ENCODE assay signal across 8 cellular contexts in the genomic region with DNA sequence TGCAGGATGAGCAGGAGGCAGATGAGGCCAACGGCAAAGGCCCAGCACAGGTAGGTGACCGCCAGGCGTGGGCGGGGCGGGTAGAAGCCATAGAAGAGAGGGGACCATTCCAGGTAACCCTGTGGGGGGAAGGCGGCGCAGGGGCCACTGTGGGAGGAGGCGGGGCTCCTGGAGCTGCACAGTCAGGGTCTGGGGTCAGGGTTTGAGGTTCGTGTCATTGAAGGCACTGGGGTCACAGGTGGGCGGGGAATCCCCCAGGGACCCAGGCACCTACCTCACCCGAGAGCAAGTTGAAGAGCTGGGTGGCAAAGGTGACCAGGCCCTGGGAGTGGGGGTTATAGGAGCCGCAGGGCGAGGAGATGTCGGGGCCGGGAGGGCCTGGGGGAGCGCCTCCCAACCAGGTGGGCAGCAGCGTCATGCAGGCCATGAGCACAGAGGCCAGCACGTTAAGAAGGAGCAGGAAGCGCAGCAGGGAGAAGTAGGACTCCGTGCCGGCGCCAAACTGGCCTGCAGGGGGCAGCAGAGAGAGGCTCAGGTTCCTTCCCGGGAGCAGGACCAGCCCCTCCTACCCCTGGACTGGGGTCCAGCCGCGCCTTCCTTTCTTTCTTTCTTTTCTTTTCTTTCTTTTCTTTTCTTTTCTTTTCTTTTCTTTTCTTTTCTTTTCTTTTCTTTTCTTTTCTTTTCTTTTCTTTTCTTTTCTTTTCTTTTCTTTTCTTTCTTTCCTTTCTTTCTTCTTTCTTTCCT. TPM values are rescaled to one million over a fixed set of nuclear protein-coding genes. Genes with fewer than 3 reads are reported as not detected.
DNase-seq lines count a peak whose midpoint lies in the region; ATAC-seq and TF ChIP-seq lines count a peak whose summit lies in the region.

No MANE protein-coding gene starts in this region.

- peak; percentile 81 to 82 (median 81) for DNase-seq in CD4-positive, CD25-positive, alpha-beta regulatory T cell
- DNase-seq in HEK293T (ENCODE audit: extremely low spot score) (peak; percentile 89), NCI-H2227 treated with DMSO at 0.1 percent for 48 hours (lab: John Stamatoyannopoulos, UW) (peak; percentile 96), WERI-Rb-1 (peak; percentile 93), brain microvascular endothelial cell (peak; percentile 85), iris pigment epithelial cell (ENCODE audit: low read depth) (peak; percentile 70)
- peak; percentile 84 to 93 for DNase-seq in stimulated activated CD4-positive, alpha-beta T cell treated with anti-CD3 and anti-CD28 coated beads, Interleukin-1b, Interleukin-23, amount 100 ng/mL, for 1 hour (ENCODE audit: low read depth in 2 of 2)

- H3K27me3 Mint-ChIP-seq in CD4-positive, CD25-positive, alpha-beta regulatory T cell = peaks cover 16% of the 10 kb centered on the region

- peak; percentile 82 to 84 for ATAC-seq in CD4-positive, CD25-positive, alpha-beta regulatory T cell (ENCODE audit: low read depth in 2 of 2)
- no peak for ATAC-seq in HG02884 (IDR thresholded peaks at IDR 0.05; ENCODE audit: unreplicated experiment)

- H3K27me3 ChIP-seq in CD4-positive, CD25-positive, alpha-beta regulatory T cell (ENCODE audit: control insufficient read depth, insufficient read depth, low read length) = no peaks in the 10 kb centered on the region
- no peaks in the 10 kb centered on the region for H3K27me3 ChIP-seq in WERI-Rb-1 (ENCODE audit: insufficient read depth, low read depth, severe bottlenecking)
- no peaks in the 10 kb centered on the region for H3K27me3 ChIP-seq in brain microvascular endothelial cell (replicated peaks)

- POLR2A ChIA-PET in HEK293T (lab: Yijun Ruan, JAX) = no interaction called here

- no peak overlapping the region for H3K4me3 ChIP-seq in CD4-positive, CD25-positive, alpha-beta regulatory T cell (ENCODE audit: low read depth, low read length)
- H3K4me3 ChIP-seq in WERI-Rb-1 (ENCODE audit: low read depth, low read length) = no peak overlapping the region
- H3K4me3 ChIP-seq in brain microvascular endothelial cell (ENCODE audit: low read depth, low read length) = no peak overlapping the region

- H3K27ac Mint-ChIP-seq in CD4-positive, CD25-positive, alpha-beta regulatory T cell = peak overlapping the region in 1 of 3 donors; percentile 26

- CTCF ChIA-PET in HEK293T (lab: Yijun Ruan, JAX) = no interaction called here

- peaks cover 25% of the 10 kb centered on the region for H3K4me1 ChIP-seq in CD4-positive, CD25-positive, alpha-beta regulatory T cell (ENCODE audit: control insufficient read depth, insufficient read depth, low read length, poor library complexity, severe bottlenecking)

- no peak overlapping the region for H3K27ac ChIP-seq in CD4-positive, CD25-positive, alpha-beta regulatory T cell (ENCODE audit: insufficient read depth, low read length, poor library complexity, severe bottlenecking)
- H3K27ac ChIP-seq in WERI-Rb-1 (no peak overlapping the region), brain microvascular endothelial cell (no peak overlapping the region)

- H3K4me1 Mint-ChIP-seq in CD4-positive, CD25-positive, alpha-beta regulatory T cell = peaks cover 0 to 27% (median 12%) of the 10 kb centered on the region in 4 donors

- no peaks in the 10 kb centered on the region for H3K9me3 Mint-ChIP-seq in CD4-positive, CD25-positive, alpha-beta regulatory T cell

- no peaks in the 10 kb centered on the region for H3K36me3 Mint-ChIP-seq in CD4-positive, CD25-positive, alpha-beta regulatory T cell

- no peaks in the 10 kb centered on the region for H3K36me3 ChIP-seq in CD4-positive, CD25-positive, alpha-beta regulatory T cell (ENCODE audit: control insufficient read depth, insufficient read depth, low read length)
- no peaks in the 10 kb centered on the region for H3K36me3 ChIP-seq in WERI-Rb-1
- H3K36me3 ChIP-seq in brain microvascular endothelial cell (replicated peaks) = no peaks in the 10 kb centered on the region

- H3K4me3 Mint-ChIP-seq in CD4-positive, CD25-positive, alpha-beta regulatory T cell = peak overlapping the region in 1 of 4 donors; percentile 38

- no peaks in the 10 kb centered on the region for H3K9me3 ChIP-seq in CD4-positive, CD25-positive, alpha-beta regulatory T cell (ENCODE audit: control insufficient read depth in 2 of 2, low read length in 2 of 2)
- no peaks in the 10 kb centered on the region for H3K9me3 ChIP-seq in WERI-Rb-1 (ENCODE audit: severe bottlenecking)

- in situ Hi-C loops in brain microvascular endothelial cell (cut with HindIII; ENCODE audit: low pct_ligation_motif_present, low sequenced_read_pairs) = no loop called here

- peak; percentile 89 for TF ChIP-seq CTCF in WERI-Rb-1 (IDR thresholded peaks at IDR 0.05; ENCODE audit: low read depth, low read length)
- TF ChIP-seq CTCF in brain microvascular endothelial cell (IDR thresholded peaks at IDR 0.05; ENCODE audit: low read depth, low read length, missing control alignments) = peak; percentile 93

TF ChIP-seq in HEK293T, 16 proteins besides CTCF, POLR2A, EP300 and RAD21:
- no peak for TF ChIP-seq ARNT (IDR thresholded peaks at IDR 0.05)
- no peak for TF ChIP-seq FOXM1 (IDR thresholded peaks at IDR 0.05; ENCODE audit: borderline replicate concordance)
- TF ChIP-seq FOXA1 (IDR thresholded peaks at IDR 0.05) = no peak
- no peak for TF ChIP-seq BHLHE40 (IDR thresholded peaks at IDR 0.05; ENCODE audit: borderline replicate concordance)
- TF ChIP-seq L3MBTL2 (conservative IDR thresholded peaks at IDR 0.05) = no peak
- TF ChIP-seq ELF4 (IDR thresholded peaks at IDR 0.05) = no peak
- no peak for TF ChIP-seq HDGF (IDR thresholded peaks at IDR 0.05; ENCODE audit: borderline replicate concordance)

RNA-seq across cellular contexts. Expression of a gene that starts 4.6 kb away (rescaled TPM):
- total RNA-seq in CD4-positive, CD25-positive, alpha-beta regulatory T cell = 1.1 TPM
- polyA plus RNA-seq in CD4-positive, CD25-positive, alpha-beta regulatory T cell = under 1 TPM in 3 of 4 donors, not detected in 1; 0.42 to 0.60 (median 0.49) TPM

RNA-seq across cellular contexts. Expression of a gene that starts 8.8 kb away (rescaled TPM):
- total RNA-seq in CD4-positive, CD25-positive, alpha-beta regulatory T cell = 9.3 TPM
- polyA plus RNA-seq in CD4-positive, CD25-positive, alpha-beta regulatory T cell = 10 to 100 TPM; 12.2 to 17.5 (median 13.8) TPM

RNA-seq across cellular contexts. Expression of a gene that starts 21.0 kb away (rescaled TPM):
- total RNA-seq in CD4-positive, CD25-positive, alpha-beta regulatory T cell = 25.8 TPM
- 10 to 100 TPM; 10.8 to 17.2 (median 15.0) TPM for polyA plus RNA-seq in CD4-positive, CD25-positive, alpha-beta regulatory T cell

RNA-seq across cellular contexts. Expression of a gene that starts 22.8 kb away (rescaled TPM):
- 10.1 TPM for total RNA-seq in CD4-positive, CD25-positive, alpha-beta regulatory T cell
- polyA plus RNA-seq in CD4-positive, CD25-positive, alpha-beta regulatory T cell = 10 to 100 TPM; 36.6 to 55.5 (median 49.7) TPM

RNA-seq across cellular contexts. Expression of a gene that starts 30.8 kb away (rescaled TPM):
- 56.9 TPM for total RNA-seq in CD4-positive, CD25-positive, alpha-beta regulatory T cell
- polyA plus RNA-seq in CD4-positive, CD25-positive, alpha-beta regulatory T cell = 1 to 10 TPM; 3.9 to 6.6 (median 5.9) TPM
